In genomic region chr15:40569139-40569953, GRCh38 we compare ENCODE assay signal across 1 cellular context.
TF ChIP-seq lines count a peak whose summit lies in the region.

Gene RPUSD2, plus strand, starts transcription at chr15:40569299. Its CDS starts 39 bp downstream, at chr15:40569338.

TF ChIP-seq in SK-N-SH, 30 proteins besides CTCF, POLR2A, EP300 and RAD21:
- TF ChIP-seq, protein P1, sequence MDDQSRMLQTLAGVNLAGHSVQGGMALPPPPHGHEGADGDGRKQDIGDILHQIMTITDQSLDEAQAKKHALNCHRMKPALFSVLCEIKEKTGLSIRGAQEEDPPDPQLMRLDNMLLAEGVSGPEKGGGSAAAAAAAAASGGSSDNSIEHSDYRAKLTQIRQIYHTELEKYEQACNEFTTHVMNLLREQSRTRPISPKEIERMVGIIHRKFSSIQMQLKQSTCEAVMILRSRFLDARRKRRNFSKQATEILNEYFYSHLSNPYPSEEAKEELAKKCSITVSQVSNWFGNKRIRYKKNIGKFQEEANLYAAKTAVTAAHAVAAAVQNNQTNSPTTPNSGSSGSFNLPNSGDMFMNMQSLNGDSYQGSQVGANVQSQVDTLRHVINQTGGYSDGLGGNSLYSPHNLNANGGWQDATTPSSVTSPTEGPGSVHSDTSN (IDR thresholded peaks at IDR 0.05): no peak
- no peak for TF ChIP-seq RXRA (IDR thresholded peaks at IDR 0.05; ENCODE audit: borderline replicate concordance, low read depth)
- TF ChIP-seq POLR2AphosphoS5 (IDR thresholded peaks at IDR 0.05; ENCODE audit: low read depth, low read length): peak; percentile 91
- peak; percentile 95 for TF ChIP-seq CHD2 (IDR thresholded peaks at IDR 0.05; ENCODE audit: low read length, partially characterized antibody)
- no peak for TF ChIP-seq GABPA (IDR thresholded peaks at IDR 0.05; ENCODE audit: low read depth)
- TF ChIP-seq, protein P2, sequence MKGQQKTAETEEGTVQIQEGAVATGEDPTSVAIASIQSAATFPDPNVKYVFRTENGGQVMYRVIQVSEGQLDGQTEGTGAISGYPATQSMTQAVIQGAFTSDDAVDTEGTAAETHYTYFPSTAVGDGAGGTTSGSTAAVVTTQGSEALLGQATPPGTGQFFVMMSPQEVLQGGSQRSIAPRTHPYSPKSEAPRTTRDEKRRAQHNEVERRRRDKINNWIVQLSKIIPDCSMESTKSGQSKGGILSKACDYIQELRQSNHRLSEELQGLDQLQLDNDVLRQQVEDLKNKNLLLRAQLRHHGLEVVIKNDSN (IDR thresholded peaks at IDR 0.05; ENCODE audit: borderline replicate concordance, low read depth): no peak
- TF ChIP-seq ELF1 (IDR thresholded peaks at IDR 0.05): no peak; the same call in 1 of the 2 replicates
- peak; percentile 51; the same call in 1 of the 2 replicates for TF ChIP-seq YY1 (IDR thresholded peaks at IDR 0.05; ENCODE audit: low read depth)
- TF ChIP-seq SIN3A (IDR thresholded peaks at IDR 0.05; ENCODE audit: borderline replicate concordance, low read depth, low read length): peak; percentile 93
- TF ChIP-seq, protein P3, sequence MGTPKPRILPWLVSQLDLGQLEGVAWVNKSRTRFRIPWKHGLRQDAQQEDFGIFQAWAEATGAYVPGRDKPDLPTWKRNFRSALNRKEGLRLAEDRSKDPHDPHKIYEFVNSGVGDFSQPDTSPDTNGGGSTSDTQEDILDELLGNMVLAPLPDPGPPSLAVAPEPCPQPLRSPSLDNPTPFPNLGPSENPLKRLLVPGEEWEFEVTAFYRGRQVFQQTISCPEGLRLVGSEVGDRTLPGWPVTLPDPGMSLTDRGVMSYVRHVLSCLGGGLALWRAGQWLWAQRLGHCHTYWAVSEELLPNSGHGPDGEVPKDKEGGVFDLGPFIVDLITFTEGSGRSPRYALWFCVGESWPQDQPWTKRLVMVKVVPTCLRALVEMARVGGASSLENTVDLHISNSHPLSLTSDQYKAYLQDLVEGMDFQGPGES (IDR thresholded peaks at IDR 0.05; ENCODE audit: low read depth, low read length): no peak
- TF ChIP-seq REST (IDR thresholded peaks at IDR 0.05; ENCODE audit: low read depth, low read length): no peak; the same call in 1 of the 2 replicates
- TF ChIP-seq GATA2 (CRISPR knock-in tag; IDR thresholded peaks at IDR 0.05): no peak
- TF ChIP-seq FOXJ3 (CRISPR knock-in tag; IDR thresholded peaks at IDR 0.05): no peak
- TF ChIP-seq FOXM1 (IDR thresholded peaks at IDR 0.05; ENCODE audit: low read depth): no peak
- TF ChIP-seq ZBTB33 (IDR thresholded peaks at IDR 0.05; ENCODE audit: borderline replicate concordance, low read depth): no peak
- TF ChIP-seq JUND (IDR thresholded peaks at IDR 0.05): no peak
- TF ChIP-seq RCOR1 (IDR thresholded peaks at IDR 0.05; ENCODE audit: low read length): no peak
- peak; percentile 65; the same call in 1 of the 2 replicates for TF ChIP-seq RFX5 (IDR thresholded peaks at IDR 0.05; ENCODE audit: low read length)
- no peak for TF ChIP-seq MEF2A (IDR thresholded peaks at IDR 0.05; ENCODE audit: borderline replicate concordance, low read depth)
- no peak for TF ChIP-seq EZH2phosphoT487 (IDR thresholded peaks at IDR 0.05; ENCODE audit: borderline replicate concordance, low read depth)
- TF ChIP-seq, protein P4, sequence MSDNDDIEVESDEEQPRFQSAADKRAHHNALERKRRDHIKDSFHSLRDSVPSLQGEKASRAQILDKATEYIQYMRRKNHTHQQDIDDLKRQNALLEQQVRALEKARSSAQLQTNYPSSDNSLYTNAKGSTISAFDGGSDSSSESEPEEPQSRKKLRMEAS (IDR thresholded peaks at IDR 0.05; ENCODE audit: low read depth): peak; percentile 96
- TF ChIP-seq TAF1 (IDR thresholded peaks at IDR 0.05; ENCODE audit: borderline replicate concordance, low read depth, low read length): peak; percentile 60; the same call in 1 of the 2 replicates
- no peak for TF ChIP-seq FOSL2 (IDR thresholded peaks at IDR 0.05; ENCODE audit: borderline replicate concordance, low read depth)
- peak; percentile 99 for TF ChIP-seq MXI1 (IDR thresholded peaks at IDR 0.05; ENCODE audit: low read depth, low read length)
- TF ChIP-seq NFIC (IDR thresholded peaks at IDR 0.05; ENCODE audit: borderline replicate concordance): no peak
- TF ChIP-seq TEAD4 (IDR thresholded peaks at IDR 0.05; ENCODE audit: borderline replicate concordance, insufficient read depth): no peak
- no peak for TF ChIP-seq TCF12 (IDR thresholded peaks at IDR 0.05)
- TF ChIP-seq NRF1 (IDR thresholded peaks at IDR 0.05; ENCODE audit: low read depth, low read length): no peak
- no peak for TF ChIP-seq SMC3 (IDR thresholded peaks at IDR 0.05; ENCODE audit: low read depth, low read length)
- TF ChIP-seq, protein P5, sequence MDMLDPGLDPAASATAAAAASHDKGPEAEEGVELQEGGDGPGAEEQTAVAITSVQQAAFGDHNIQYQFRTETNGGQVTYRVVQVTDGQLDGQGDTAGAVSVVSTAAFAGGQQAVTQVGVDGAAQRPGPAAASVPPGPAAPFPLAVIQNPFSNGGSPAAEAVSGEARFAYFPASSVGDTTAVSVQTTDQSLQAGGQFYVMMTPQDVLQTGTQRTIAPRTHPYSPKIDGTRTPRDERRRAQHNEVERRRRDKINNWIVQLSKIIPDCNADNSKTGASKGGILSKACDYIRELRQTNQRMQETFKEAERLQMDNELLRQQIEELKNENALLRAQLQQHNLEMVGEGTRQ (IDR thresholded peaks at IDR 0.05; ENCODE audit: borderline replicate concordance, low read depth, low read length): no peak
TF ChIP-seq in SK-N-SH: peak in this region for 8.
